8 cellular contexts compared by ENCODE assay signal in the genomic region with DNA sequence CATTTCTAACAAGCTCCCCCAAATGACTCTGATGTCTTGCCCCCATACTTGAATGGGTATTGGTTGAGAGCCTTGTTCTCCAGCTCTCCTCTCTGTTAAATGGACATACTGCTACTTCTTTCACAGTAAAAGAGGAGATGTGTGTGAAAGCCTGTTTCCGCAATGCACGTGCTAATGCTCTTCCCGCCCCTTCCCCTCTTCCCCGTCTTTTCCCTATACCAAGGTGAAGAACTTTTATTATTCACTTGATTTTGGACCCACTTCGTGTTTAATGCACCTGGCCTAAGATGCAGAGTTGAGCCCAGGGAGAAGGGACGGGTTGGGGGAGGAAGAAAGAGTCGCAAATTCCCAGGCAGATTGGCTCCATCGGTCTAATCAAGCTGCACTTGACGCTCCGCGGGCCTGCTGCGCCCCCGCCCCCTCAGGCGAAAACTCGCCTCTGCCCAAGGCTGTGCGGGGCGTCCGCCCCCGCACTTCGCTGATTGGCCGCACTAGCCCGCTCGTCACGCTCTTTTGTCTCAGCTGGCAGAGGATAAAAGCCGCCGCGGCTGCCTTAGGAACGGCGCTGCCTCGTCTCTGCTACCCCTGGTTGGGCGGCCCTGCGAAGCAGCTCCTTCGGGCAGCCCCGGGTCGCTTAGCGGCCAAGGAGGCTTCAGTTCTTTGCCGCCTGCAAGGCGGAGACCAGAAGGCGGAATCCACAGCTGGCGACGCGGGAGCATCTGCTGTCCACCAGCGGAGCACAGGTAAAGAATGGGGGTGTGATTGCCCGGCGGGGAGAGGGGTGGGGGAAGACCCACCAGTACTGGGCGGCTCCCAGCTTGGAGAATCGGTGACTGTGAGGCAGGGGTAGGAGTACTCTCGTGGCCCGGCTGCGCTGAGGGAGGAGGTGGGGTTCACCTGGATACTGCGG. TPM values are rescaled to one million over a fixed set of nuclear protein-coding genes. Genes with fewer than 3 reads are reported as not detected.
A peak's percentile ranks its signal among the peaks of the same experiment; 100 is the strongest.
DNase-seq lines count a peak whose midpoint lies in the region; ATAC-seq and TF ChIP-seq lines count a peak whose summit lies in the region.

A gene (plus strand): TSS at position 562 of the 910 bp plus-strand sequence. CDS start 1,421 bp downstream, outside the sequence.

- no peaks in the 10 kb centered on the region for H3K36me3 ChIP-seq in CD8-positive, alpha-beta T cell (ENCODE audit: insufficient read depth, low read length)
- no peaks in the 10 kb centered on the region for H3K36me3 ChIP-seq in OCI-LY1 (ENCODE audit: insufficient read depth, low read length)
- H3K36me3 ChIP-seq in trophoblast cell (ENCODE audit: control insufficient read depth in 1 of 2, insufficient read depth in 2 of 2, low read length in 2 of 2): no peaks in the 10 kb centered on the region

- CTCF ChIA-PET in CD8-positive, alpha-beta T cell (lab: Charles Lee): interaction anchor here (1.4 kb wide), 1 partner anchor 16 kb away, joined by 3 read pairs; no protein-coding TSS in a partner anchor

- DNase-seq in CD8-positive, alpha-beta T cell: peak in 6 of 7 experiments; percentile 2 to 70 (median 46)
- DNase-seq in activated gamma-delta T cell treated with anti-CD3 and anti-CD28 coated beads, Interleukin-2, amount 50 U/mL, for 16 hours (ENCODE audit: low read depth): peak; percentile 5
- DNase-seq in glutamatergic neuron: peak; percentile 79
- peak in 1 of 2 donors; percentile 36 for DNase-seq in trophoblast cell

- no peak within 1 kb of the TSS for H4K8ac ChIP-seq in trophoblast cell (ENCODE audit: low read depth, low read length)

- no peak within 1 kb of the TSS for H3K4ac ChIP-seq in trophoblast cell (ENCODE audit: low read depth, low read length)

- peak within 1 kb of the TSS; percentile 57 for H3K4me3 ChIP-seq in CD8-positive, alpha-beta T cell (ENCODE audit: low read depth, low read length)
- H3K4me3 ChIP-seq in OCI-LY1 (ENCODE audit: low read depth, low read length, poor library complexity, severe bottlenecking) (peak within 1 kb of the TSS; percentile 42), trophoblast cell (ENCODE audit: low read depth, low read length) (no peak within 1 kb of the TSS)

- peaks cover 17% of the 10 kb centered on the region for H3K4me1 ChIP-seq in CD8-positive, alpha-beta T cell (ENCODE audit: insufficient read depth, low read length)
- H3K4me1 ChIP-seq in OCI-LY1 (ENCODE audit: insufficient read depth, low read length, severe bottlenecking): peaks cover 8% of the 10 kb centered on the region
- peaks cover 6 to 10% of the 10 kb centered on the region in 2 experiments for H3K4me1 ChIP-seq in trophoblast cell (ENCODE audit: control insufficient read depth in 1 of 2, insufficient read depth in 2 of 2, low read length in 2 of 2)

- H2AK5ac ChIP-seq in trophoblast cell (ENCODE audit: low read length): no peak within 1 kb of the TSS

- no peaks in the 10 kb centered on the region for H3K9me2 ChIP-seq in OCI-LY1 (ENCODE audit: low read depth, low read length)

- H3K23ac ChIP-seq in trophoblast cell (ENCODE audit: low read length): no peak within 1 kb of the TSS

- peak within 1 kb of the TSS; percentile 78 for H3K4me3 Mint-ChIP-seq in CD8-positive, alpha-beta T cell
- H3K4me3 Mint-ChIP-seq in glutamatergic neuron (ENCODE audit: unreplicated experiment): peak within 1 kb of the TSS; percentile 93

- no peaks in the 10 kb centered on the region for H4K20me1 ChIP-seq in OCI-LY1 (ENCODE audit: insufficient read depth, low read length)

- H4K91ac ChIP-seq in trophoblast cell (ENCODE audit: low read depth, low read length): no peak within 1 kb of the TSS

- no peaks in the 10 kb centered on the region for H3K36me3 Mint-ChIP-seq in CD8-positive, alpha-beta T cell
- H3K36me3 Mint-ChIP-seq in glutamatergic neuron (ENCODE audit: unreplicated experiment): no peaks in the 10 kb centered on the region

- H3K27ac ChIP-seq in CD8-positive, alpha-beta T cell (ENCODE audit: low read depth, low read length): no peak within 1 kb of the TSS
- no peak within 1 kb of the TSS for H3K27ac ChIP-seq in OCI-LY1 (ENCODE audit: low read depth, low read length, poor library complexity, severe bottlenecking)
- H3K27ac ChIP-seq in trophoblast cell (ENCODE audit: low read depth, low read length): no peak within 1 kb of the TSS

- H3K27me3 Mint-ChIP-seq in CD8-positive, alpha-beta T cell (ENCODE audit: low read depth): peaks cover 29% of the 10 kb centered on the region
- H3K27me3 Mint-ChIP-seq in glutamatergic neuron (ENCODE audit: unreplicated experiment): peaks cover 7% of the 10 kb centered on the region

- TF ChIP-seq CTCF in CD8-positive, alpha-beta T cell (IDR thresholded peaks at IDR 0.05): no peak
- TF ChIP-seq CTCF in OCI-LY1 (IDR thresholded peaks at IDR 0.05; ENCODE audit: low read length) (no peak), glutamatergic neuron (IDR thresholded peaks at IDR 0.05; ENCODE audit: partially characterized antibody, unreplicated experiment) (no peak)

- intact Hi-C loops in CD8-positive, alpha-beta T cell (cut with DNase I, micrococcal nuclease): no loop called here

- H2BK12ac ChIP-seq in trophoblast cell (ENCODE audit: low read length): no peak within 1 kb of the TSS

- H2AFZ ChIP-seq in OCI-LY1 (ENCODE audit: low read length) (no peak within 1 kb of the TSS), trophoblast cell (ENCODE audit: insufficient read depth, low read length, poor library complexity) (no peak within 1 kb of the TSS)

- H2BK120ac ChIP-seq in trophoblast cell (ENCODE audit: insufficient read depth, low read length, poor library complexity): no peak within 1 kb of the TSS

- H3K27me3 ChIP-seq in CD8-positive, alpha-beta T cell (ENCODE audit: insufficient read depth, low read length): no peaks in the 10 kb centered on the region
- H3K27me3 ChIP-seq in OCI-LY1 (ENCODE audit: insufficient read depth, low read length) (no peaks in the 10 kb centered on the region), trophoblast cell (ENCODE audit: insufficient read depth, low read length) (peaks cover 28% of the 10 kb centered on the region)

- no peaks in the 10 kb centered on the region for H3K79me2 ChIP-seq in OCI-LY1 (ENCODE audit: insufficient read depth, low read length)
- no peaks in the 10 kb centered on the region for H3K79me2 ChIP-seq in trophoblast cell (ENCODE audit: control insufficient read depth, insufficient read depth, low read length, poor library complexity)

- WGBS in trophoblast cell (ENCODE audit: extremely low coverage, insufficient coverage, insufficient read length): no CpG with 5 or more reads among the region's 51 CpGs

- peak; percentile 86 for ATAC-seq in CD8-positive, alpha-beta T cell
- ATAC-seq in HG02642 (IDR thresholded peaks at IDR 0.05; ENCODE audit: poor library complexity, unreplicated experiment) (peak; percentile 67), GM18520 (IDR thresholded peaks at IDR 0.05; ENCODE audit: unreplicated experiment) (no peak), HG03439 (IDR thresholded peaks at IDR 0.05; ENCODE audit: unreplicated experiment) (no peak)

- H3F3A ChIP-seq in OCI-LY1 (ENCODE audit: insufficient read depth, low read length): no peaks in the 10 kb centered on the region

- H4K12ac ChIP-seq in trophoblast cell (ENCODE audit: low read depth, low read length): no peak within 1 kb of the TSS

- H3K9me3 Mint-ChIP-seq in CD8-positive, alpha-beta T cell: no peaks in the 10 kb centered on the region
- H3K9me3 Mint-ChIP-seq in glutamatergic neuron (ENCODE audit: unreplicated experiment): no peaks in the 10 kb centered on the region

- H3K9ac ChIP-seq in OCI-LY1 (ENCODE audit: low read length) (no peak within 1 kb of the TSS), trophoblast cell (ENCODE audit: low read length) (no peak within 1 kb of the TSS)

- no peaks in the 10 kb centered on the region for H3K79me1 ChIP-seq in trophoblast cell (ENCODE audit: low read length)

- peaks cover 22% of the 10 kb centered on the region for H3K4me1 Mint-ChIP-seq in CD8-positive, alpha-beta T cell (ENCODE audit: low read depth)
- no peaks in the 10 kb centered on the region for H3K4me1 Mint-ChIP-seq in glutamatergic neuron (ENCODE audit: low read depth, unreplicated experiment)

- no peak within 1 kb of the TSS for H2BK5ac ChIP-seq in trophoblast cell (ENCODE audit: low read depth, low read length, poor library complexity)

- H3K18ac ChIP-seq in trophoblast cell (ENCODE audit: low read length): no peak within 1 kb of the TSS

- H3K4me2 ChIP-seq in OCI-LY1 (ENCODE audit: low read length): peak within 1 kb of the TSS; percentile 61
- peak within 1 kb of the TSS; percentile 74 for H3K4me2 ChIP-seq in trophoblast cell (ENCODE audit: low read length)

- H3K27ac Mint-ChIP-seq in CD8-positive, alpha-beta T cell: no peak within 1 kb of the TSS
- peak within 1 kb of the TSS; percentile 83 for H3K27ac Mint-ChIP-seq in glutamatergic neuron (ENCODE audit: unreplicated experiment)

- POLR2A ChIA-PET in CD8-positive, alpha-beta T cell (lab: Charles Lee): no interaction called here

- H3K9me3 ChIP-seq in CD8-positive, alpha-beta T cell (ENCODE audit: low read length): no peaks in the 10 kb centered on the region
- H3K9me3 ChIP-seq in OCI-LY1 (ENCODE audit: low read length) (no peaks in the 10 kb centered on the region), trophoblast cell (ENCODE audit: insufficient read depth, low read depth, low read length) (no peaks in the 10 kb centered on the region)

- H3K14ac ChIP-seq in trophoblast cell (ENCODE audit: low read length): no peak within 1 kb of the TSS

RNA-seq across cellular contexts. Expression of the gene that starts here (rescaled TPM):
- under 1 TPM; 0.14 TPM for total RNA-seq in CD8-positive, alpha-beta T cell
- 22.7 TPM for total RNA-seq in glutamatergic neuron (ENCODE audit: unreplicated experiment)
- polyA plus RNA-seq in trophoblast cell (2013): 0.11 TPM in 2 replicates

Comparison
In these comparisons a context has a peak if more than half of its experiments do, and no peak if none do; other contexts are left out.
1. RNA of the gene that starts here (total RNA-seq): 22.7 TPM in glutamatergic neuron (single experiment); 0.14 TPM in CD8-positive, alpha-beta T cell; every median in the first group is over 10 times any median in the second.
2. Peak in DNase-seq, ATAC-seq and H3K4me3 ChIP-seq in CD8-positive, alpha-beta T cell; RNA of the gene not detected or under 1 TPM.